ENCODE assay signal across 32 cellular contexts in the genomic region with DNA sequence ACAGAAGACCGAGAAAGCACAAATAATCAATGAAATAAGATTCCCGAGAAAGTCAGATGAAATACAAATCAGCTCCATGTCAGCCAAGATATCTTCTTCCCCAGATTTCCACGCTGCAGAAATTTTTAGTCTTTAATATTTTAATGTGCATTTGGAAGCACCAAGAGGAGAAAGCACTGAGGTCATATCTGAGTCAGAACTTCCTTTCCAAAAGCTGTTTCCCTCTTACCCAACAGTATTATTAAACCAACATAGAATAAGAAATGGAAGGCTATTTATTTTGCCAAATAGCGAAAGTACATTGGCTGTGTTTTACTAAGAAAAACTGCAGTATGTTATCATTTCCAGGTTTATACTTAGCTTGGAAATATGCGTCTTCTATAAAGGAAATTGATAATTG.
DNase-seq lines count a peak whose midpoint lies in the region; ATAC-seq and TF ChIP-seq lines count a peak whose summit lies in the region.
"Had no signal": no experiment of that assay in that cellular context is flagged by ENCODE, and none has a peak within 500 bp of the region (broad histone marks: within the 10 kb centered on the region; RNA-seq: fewer than 3 reads in every experiment).

No MANE protein-coding gene starts in this region.

- no peak overlapping the region for H3K4me2 ChIP-seq in SU-DHL-6 (ENCODE audit: low read depth, low read length, poor library complexity, severe bottlenecking)

- no peaks in the 10 kb centered on the region for H3K27me3 ChIP-seq in SU-DHL-6 (ENCODE audit: low read length)
- no peaks in the 10 kb centered on the region for H3K27me3 ChIP-seq in CD4-positive, alpha-beta memory T cell (ENCODE audit: insufficient read depth, low read length)
- H3K27me3 ChIP-seq: ascending aorta, BE2C, gastroesophageal sphincter, left lung, upper lobe of right lung had no signal

- no peak overlapping the region for H3K27ac Mint-ChIP-seq in CD4-positive, alpha-beta memory T cell
- H3K27ac Mint-ChIP-seq: activated B cell treated with CpG ODN at 0.5 μM for 24 hours; activated naive CD8-positive, alpha-beta T cell; activated T-helper 17 cell treated with anti-CD3 and anti-CD28 coated beads, Interleukin-2, amount 50 U/mL, for 72 hours; naive thymus-derived CD8-positive, alpha-beta T cell had no signal

- peak overlapping the region; percentile 56 for H2AFZ ChIP-seq in SU-DHL-6 (ENCODE audit: low read depth, low read length, severe bottlenecking)

- no peak overlapping the region for H3K27ac ChIP-seq in SU-DHL-6 (ENCODE audit: low read depth, low read length)
- no peak overlapping the region for H3K27ac ChIP-seq in CD4-positive, alpha-beta memory T cell (ENCODE audit: low read depth, low read length)
- H3K27ac ChIP-seq: ascending aorta, gastroesophageal sphincter, HL-60, left lung, upper lobe of right lung had no signal

- DNase-seq in A172 (ENCODE audit: low spot score): peak; percentile 26
- DNase-seq in M059J (ENCODE audit: low read depth): peak; percentile 42
- peak; percentile 34 for DNase-seq in fibroblast of peridontal ligament (ENCODE audit: extremely low read depth)
- no peak for DNase-seq in dermis blood vessel endothelial cell
- DNase-seq in CD4-positive, alpha-beta memory T cell: no peak
- no peak for DNase-seq in stimulated activated CD4-positive, alpha-beta T cell treated with anti-CD3 and anti-CD28 coated beads, Interleukin-1b, Interleukin-23, amount 100 ng/mL, for 48 hours
- DNase-seq: activated B cell treated with CpG ODN at 0.5 μM for 24 hours; activated CD4-positive, alpha-beta T cell treated with anti-CD3 and anti-CD28 coated beads, Interleukin-2, amount 50 U/mL, for 48 hours; activated CD8-positive, alpha-beta memory T cell treated with anti-CD3 and anti-CD28 coated beads, Interleukin-2, amount 50 U/mL, for 4 hours; BE2C; DMS53; effector CD4-positive, alpha-beta T cell; erythroblast; GOT3; hypothalamus; left lung; naive thymus-derived CD8-positive, alpha-beta T cell; NCI-H146; NCI-H526; small intestine; stimulated activated CD4-positive, alpha-beta T cell treated with anti-CD3 and anti-CD28 coated beads, Interleukin-2, amount 100 ng/mL, for 24 hours; substantia nigra; SW 1271; T1000; upper lobe of right lung had no signal

- no peaks in the 10 kb centered on the region for H3K36me3 Mint-ChIP-seq in CD4-positive, alpha-beta memory T cell
- H3K36me3 Mint-ChIP-seq: activated naive CD8-positive, alpha-beta T cell; naive thymus-derived CD8-positive, alpha-beta T cell had no signal

- no peaks in the 10 kb centered on the region for H3K9me3 ChIP-seq in SU-DHL-6 (ENCODE audit: insufficient read depth, low read length)
- H3K9me3 ChIP-seq in CD4-positive, alpha-beta memory T cell (ENCODE audit: control insufficient read depth in 1 of 2, low read length in 2 of 2): no peaks in the 10 kb centered on the region
- H3K9me3 ChIP-seq: ascending aorta, BE2C, gastroesophageal sphincter, upper lobe of right lung had no signal

- intact Hi-C loops in CD4-positive, alpha-beta memory T cell (cut with micrococcal nuclease): no loop called here

- ATAC-seq in GM21619 (IDR thresholded peaks at IDR 0.05; ENCODE audit: unreplicated experiment): no peak
- ATAC-seq: activated T-helper 17 cell treated with anti-CD3 and anti-CD28 coated beads, Interleukin-2, amount 50 U/mL, for 72 hours; gastroesophageal sphincter; left lung; naive thymus-derived CD8-positive, alpha-beta T cell; upper lobe of right lung had no signal

- no peaks in the 10 kb centered on the region for H3K9me2 ChIP-seq in SU-DHL-6 (replicated peaks; ENCODE audit: insufficient read depth, low read length)

- POLR2A ChIA-PET in CD4-positive, alpha-beta memory T cell (lab: Charles Lee; ENCODE audit: partially characterized antibody): no interaction called here

- H3K4me1 ChIP-seq in CD4-positive, alpha-beta memory T cell (ENCODE audit: insufficient read depth, low read length): no peaks in the 10 kb centered on the region
- H3K4me1 ChIP-seq: ascending aorta, BE2C, gastroesophageal sphincter, left lung, upper lobe of right lung had no signal

- H3K36me3 ChIP-seq in SU-DHL-6 (ENCODE audit: low read length): no peaks in the 10 kb centered on the region
- H3K36me3 ChIP-seq in CD4-positive, alpha-beta memory T cell (ENCODE audit: insufficient read depth, low read length): no peaks in the 10 kb centered on the region
- H3K36me3 ChIP-seq: ascending aorta, BE2C, gastroesophageal sphincter, left lung, upper lobe of right lung had no signal

- no peaks in the 10 kb centered on the region for H4K20me1 ChIP-seq in SU-DHL-6 (ENCODE audit: low read depth, low read length)

- H3K4me3 Mint-ChIP-seq in CD4-positive, alpha-beta memory T cell: no peak overlapping the region
- H3K4me3 Mint-ChIP-seq: activated B cell treated with CpG ODN at 0.5 μM for 24 hours; activated naive CD8-positive, alpha-beta T cell; activated T-helper 17 cell treated with anti-CD3 and anti-CD28 coated beads, Interleukin-2, amount 50 U/mL, for 72 hours; naive thymus-derived CD8-positive, alpha-beta T cell had no signal

- no peak overlapping the region for H3K4me3 ChIP-seq in SU-DHL-6 (ENCODE audit: insufficient read depth, low read length, poor library complexity, severe bottlenecking)
- no peak overlapping the region for H3K4me3 ChIP-seq in CD4-positive, alpha-beta memory T cell (ENCODE audit: low read length in 2 of 2)
- H3K4me3 ChIP-seq: ascending aorta, gastroesophageal sphincter, left lung, upper lobe of right lung had no signal

- no peak overlapping the region for H3K9ac ChIP-seq in SU-DHL-6 (ENCODE audit: low read length)

- H3K4me1 Mint-ChIP-seq in CD4-positive, alpha-beta memory T cell: no peaks in the 10 kb centered on the region
- H3K4me1 Mint-ChIP-seq: activated B cell treated with CpG ODN at 0.5 μM for 24 hours; activated T-helper 17 cell treated with anti-CD3 and anti-CD28 coated beads, Interleukin-2, amount 50 U/mL, for 72 hours; naive thymus-derived CD8-positive, alpha-beta T cell had no signal

- no peaks in the 10 kb centered on the region for H3K79me2 ChIP-seq in SU-DHL-6 (ENCODE audit: insufficient read depth, low read length)

- no peaks in the 10 kb centered on the region for H3K27me3 Mint-ChIP-seq in CD4-positive, alpha-beta memory T cell
- H3K27me3 Mint-ChIP-seq: activated B cell treated with CpG ODN at 0.5 μM for 24 hours; activated naive CD8-positive, alpha-beta T cell; activated T-helper 17 cell treated with anti-CD3 and anti-CD28 coated beads, Interleukin-2, amount 50 U/mL, for 72 hours; naive thymus-derived CD8-positive, alpha-beta T cell had no signal

- H3K9me3 Mint-ChIP-seq in CD4-positive, alpha-beta memory T cell: peaks cover 0 to 12% (median 5%) of the 10 kb centered on the region in 8 donors

- no peak for TF ChIP-seq CTCF in SU-DHL-6 (IDR thresholded peaks at IDR 0.05; ENCODE audit: insufficient read depth, low read length, poor library complexity, severe bottlenecking)

- H3F3A ChIP-seq in SU-DHL-6 (ENCODE audit: insufficient read depth): no peaks in the 10 kb centered on the region

- CTCF ChIA-PET in CD4-positive, alpha-beta memory T cell (lab: Charles Lee; ENCODE audit: partially characterized antibody): no interaction called here

Comparison
In these comparisons a context has a peak if more than half of its experiments do, and no peak if none do; other contexts are left out.
1. DNase-seq: peak in A172 (single experiment), M059J (single experiment) and fibroblast of peridontal ligament (single experiment); none in dermis blood vessel endothelial cell (single experiment), CD4-positive, alpha-beta memory T cell (0 of 5) and stimulated activated CD4-positive, alpha-beta T cell treated with anti-CD3 and anti-CD28 coated beads, Interleukin-1b, Interleukin-23, amount 100 ng/mL, for 48 hours (single experiment).